28 cellular contexts compared by ENCODE assay signal in genomic region chr17:61444831-61445230, GRCh38. TPM values are rescaled to one million over a fixed set of nuclear protein-coding genes. Genes with fewer than 3 reads are reported as not detected.
A peak's percentile ranks its signal among the peaks of the same experiment; 100 is the strongest.
DNase-seq lines count a peak whose midpoint lies in the region; ATAC-seq, FAIRE-seq and TF ChIP-seq lines count a peak whose summit lies in the region.
"Had no signal": no experiment of that assay in that cellular context is flagged by ENCODE, and none has a peak within 500 bp of the region (broad histone marks: within the 10 kb centered on the region; RNA-seq: fewer than 3 reads in every experiment).

No MANE protein-coding gene starts in this region.

- H4K5ac ChIP-seq in IMR-90 (ENCODE audit: low read depth, low read length) (no peak overlapping the region), H1 (ENCODE audit: insufficient read length, low read depth, low read length) (no peak overlapping the region)

- H3K4ac ChIP-seq in IMR-90 (ENCODE audit: low read depth, low read length) (peak overlapping the region; percentile 11; the same call in 1 of the 2 replicates), H1 (replicated peaks; ENCODE audit: insufficient read length, low read depth, low read length) (no peak overlapping the region)

- H2BK120ac ChIP-seq in IMR-90 (ENCODE audit: low read depth, low read length) (no peak overlapping the region), H1 (replicated peaks; ENCODE audit: low read depth, low read length) (no peak overlapping the region)

- H3K9me3 ChIP-seq in IMR-90 (ENCODE audit: control insufficient read depth, insufficient read depth, low read length): peaks cover 4% of the 10 kb centered on the region; the same call in 1 of the 2 replicates
- H3K9me3 ChIP-seq in H1 (ENCODE audit: insufficient read depth in 2 of 2, low read depth in 1 of 2, low read length in 1 of 2): no peaks in the 10 kb centered on the region
- no peaks in the 10 kb centered on the region for H3K9me3 ChIP-seq in mucosa of descending colon
- H3K9me3 ChIP-seq: thyroid gland had no signal

- H2BK15ac ChIP-seq in IMR-90 (ENCODE audit: low read depth, low read length) (no peak overlapping the region), H1 (ENCODE audit: low read length) (0 out of 2 replicates have a peak overlapping the region, but pooled peaks have one; percentile 46)

- peak; percentile 2 for DNase-seq in GM03348 (ENCODE audit: low spot score)
- peak; percentile 79 for DNase-seq in IMR-90
- no peak for DNase-seq in H1 (ENCODE audit: low read depth in 1 of 2, low spot score in 2 of 2)
- DNase-seq in mucosa of descending colon: no peak
- DNase-seq in NCI-H1694 treated with DMSO at 0.1 percent for 48 hours (lab: John Stamatoyannopoulos, UW): no peak
- DNase-seq in NCI-H1694 (lab: John Stamatoyannopoulos, UW): no peak
- no peak for DNase-seq in frontal cortex (ENCODE audit: low spot score in 2 of 2)
- DNase-seq in NCI-H187 (lab: John Stamatoyannopoulos, UW): no peak
- DNase-seq: activated CD4-positive, alpha-beta T cell treated with anti-CD3 and anti-CD28 coated beads, Interleukin-2, amount 50 U/mL, for 4 hours; activated naive CD4-positive, alpha-beta T cell; AML-193; aorta; COR-L47; GDM1; hypothalamus; Karpas-422; NCI-H1105; NCI-H2107; NCI-H524 treated with DMSO at 0.1 percent for 48 hours; posterior cingulate gyrus; stimulated activated CD4-positive, alpha-beta T cell treated with anti-CD3 and anti-CD28 coated beads, Interleukin-2, amount 100 ng/mL, for 24 hours; stimulated activated naive CD4-positive, alpha-beta T cell treated with Interleukin-2 at 50 U/mL for 16 hours; T-helper 17 cell; thyroid gland had no signal

- H2BK20ac ChIP-seq in IMR-90 (ENCODE audit: low read depth, low read length) (no peak overlapping the region), H1 (ENCODE audit: low read length) (no peak overlapping the region)

- in situ Hi-C loops in IMR-90 (cut with MboI; ENCODE audit: low sequenced_read_pairs): no loop called here

- BruUV-seq in IMR-90 (replicated peaks; lab: Mats Ljungman, UMichigan): no TSS peak

- H3K4me2 ChIP-seq in IMR-90 (ENCODE audit: low read depth, low read length) (no peak overlapping the region), H1 (ENCODE audit: insufficient read depth in 1 of 2, low read depth in 2 of 2, low read length in 2 of 2) (no peak overlapping the region)

- no peaks in the 10 kb centered on the region for H3K79me2 ChIP-seq in H1 (ENCODE audit: control insufficient read depth in 1 of 2, insufficient read depth in 2 of 2, low read length in 2 of 2)

- H3K4me3 ChIP-seq in IMR-90 (ENCODE audit: insufficient read depth, low read depth, low read length): no peak overlapping the region
- no peak overlapping the region for H3K4me3 ChIP-seq in H1 (ENCODE audit: extremely low read depth in 1 of 4, insufficient read depth in 2 of 4, low read depth in 3 of 4, low read length in 4 of 4)
- H3K4me3 ChIP-seq in mucosa of descending colon: no peak overlapping the region
- H3K4me3 ChIP-seq: thyroid gland had no signal

- TF ChIP-seq CTCF in IMR-90 (conservative IDR thresholded peaks at IDR 0.05; ENCODE audit: low read depth, low read length) (no peak), H1 (IDR thresholded peaks at IDR 0.05; ENCODE audit: control extremely low read depth in 1 of 3, insufficient read depth in 1 of 3, low read depth in 1 of 3, low read length in 3 of 3) (no peak), mucosa of descending colon (IDR thresholded peaks at IDR 0.05) (no peak)

- H4K20me1 ChIP-seq in IMR-90 (ENCODE audit: insufficient read depth, low read length): no peaks in the 10 kb centered on the region
- no peaks in the 10 kb centered on the region for H4K20me1 ChIP-seq in H1 (replicated peaks in 1 of 2; ENCODE audit: control insufficient read depth in 1 of 2, insufficient read depth in 2 of 2, low read length in 2 of 2)

- H2AFZ ChIP-seq in IMR-90 (replicated peaks; ENCODE audit: low read length, poor library complexity) (no peak overlapping the region), H1 (ENCODE audit: low read length) (no peak overlapping the region)

- H3K18ac ChIP-seq in IMR-90 (ENCODE audit: low read depth, low read length): no peak overlapping the region
- H3K18ac ChIP-seq in H1 (ENCODE audit: extremely low read depth, low read length): no peak overlapping the region

- H3K4me1 ChIP-seq in IMR-90 (ENCODE audit: control insufficient read depth, insufficient read depth, low read length): peaks cover 4% of the 10 kb centered on the region; the same call in 1 of the 2 replicates
- H3K4me1 ChIP-seq in H1 (replicated peaks in 1 of 4; ENCODE audit: control insufficient read depth in 3 of 4, insufficient read depth in 4 of 4, low read length in 3 of 4): 0 out of 7 replicates have a peak, but pooled peaks cover 0 to 3% (median 0%) of the 10 kb centered on the region in 4 experiments
- H3K4me1 ChIP-seq in mucosa of descending colon (ENCODE audit: low read depth): no peaks in the 10 kb centered on the region
- H3K4me1 ChIP-seq: thyroid gland had no signal

- H3K9me1 ChIP-seq in IMR-90 (ENCODE audit: insufficient read depth, low read length): 0 out of 2 replicates have a peak, but pooled peaks cover 3% of the 10 kb centered on the region

- dilution Hi-C loops in IMR-90 (cut with HindIII; ENCODE audit: low sequenced_read_pairs, unreplicated experiment): no loop called here

- H3K27me3 ChIP-seq in IMR-90 (ENCODE audit: control insufficient read depth, insufficient read depth, low read length) (peaks cover 24% of the 10 kb centered on the region), H1 (replicated peaks in 1 of 4; ENCODE audit: control insufficient read depth in 3 of 4, extremely low read depth in 1 of 4, insufficient read depth in 3 of 4, low read length in 3 of 4) (peaks cover 2 to 21% (median 6%) of the 10 kb centered on the region in 4 experiments)
- H3K27me3 ChIP-seq: thyroid gland had no signal

- 33% methylated on average over 5 of the region's 6 CpGs; no CpG with 5 or more reads in 1 of the 2 experiments for WGBS in IMR-90 (ENCODE audit: extremely low coverage in 2 of 2, insufficient read length in 1 of 2), 2 experiments
- 91% methylated on average over 6 of the region's 6 CpGs; no CpG with 5 or more reads in 1 of the 2 experiments for WGBS in H1 (ENCODE audit: extremely low coverage in 1 of 2, insufficient coverage in 1 of 2, insufficient read length in 1 of 2, insufficient replicate concordance in 2 of 2, low coverage in 1 of 2, low lambda C conversion rate in 2 of 2, missing lambda C conversion rate in 1 of 2), 2 experiments

- H2BK12ac ChIP-seq in H1 (ENCODE audit: low read depth, low read length): no peak overlapping the region

- no peak overlapping the region for H4K91ac ChIP-seq in IMR-90 (ENCODE audit: insufficient read depth, low read depth, low read length)
- H4K91ac ChIP-seq in H1 (replicated peaks; ENCODE audit: insufficient read length, low read length): no peak overlapping the region

- H3K36me3 ChIP-seq in IMR-90 (ENCODE audit: control insufficient read depth, insufficient read depth, low read length): no peaks in the 10 kb centered on the region
- H3K36me3 ChIP-seq in H1 (ENCODE audit: control insufficient read depth in 2 of 4, insufficient read depth in 4 of 4, low read length in 3 of 4): no peaks in the 10 kb centered on the region
- H3K36me3 ChIP-seq in mucosa of descending colon (ENCODE audit: low read depth): no peaks in the 10 kb centered on the region
- H3K36me3 ChIP-seq: thyroid gland had no signal

- ATAC-seq in IMR-90 (ENCODE audit: low read depth): peak; percentile 54
- peak; percentile 70 for ATAC-seq in mucosa of descending colon
- ATAC-seq: HCT116, T-helper 17 cell had no signal

- no peak overlapping the region for H3K56ac ChIP-seq in IMR-90 (ENCODE audit: extremely low read depth, insufficient read depth, low read length)
- no peak overlapping the region for H3K56ac ChIP-seq in H1 (replicated peaks; ENCODE audit: insufficient read length, low read depth, low read length)

- TF ChIP-seq POLR2A in IMR-90 (IDR thresholded peaks at IDR 0.05; ENCODE audit: low read depth, low read length) (no peak), H1 (IDR thresholded peaks at IDR 0.05; ENCODE audit: control extremely low read depth in 1 of 2, low read depth in 2 of 2, low read length in 2 of 2) (no peak)

- TF ChIP-seq EP300 in H1 (IDR thresholded peaks at IDR 0.05; ENCODE audit: borderline replicate concordance in 1 of 2, low read depth in 2 of 2, low read length in 2 of 2): no peak

- H3K14ac ChIP-seq in IMR-90 (replicated peaks; ENCODE audit: low read depth, low read length) (no peak overlapping the region; the same call in 1 of the 2 replicates), H1 (ENCODE audit: insufficient read length) (no peak overlapping the region)

- no peaks in the 10 kb centered on the region for H3K23me2 ChIP-seq in H1 (ENCODE audit: low read depth, low read length)

- no peak overlapping the region for H2AK9ac ChIP-seq in IMR-90 (replicated peaks; ENCODE audit: low read depth, low read length, poor library complexity)

- H3K27ac ChIP-seq in IMR-90 (ENCODE audit: insufficient read depth, low read length): no peak overlapping the region
- no peak overlapping the region for H3K27ac ChIP-seq in H1 (ENCODE audit: low read depth, low read length)
- H3K27ac ChIP-seq: thyroid gland had no signal

- TF ChIP-seq RAD21 in IMR-90 (IDR thresholded peaks at IDR 0.05; ENCODE audit: low read length) (no peak), H1 (IDR thresholded peaks at IDR 0.05 in 1 of 2, conservative IDR thresholded peaks at IDR 0.05 in 1 of 2; ENCODE audit: low read depth in 2 of 2, low read length in 2 of 2) (no peak)

- no peak overlapping the region for H4K8ac ChIP-seq in IMR-90 (ENCODE audit: low read depth in 2 of 2, low read length in 2 of 2)
- H4K8ac ChIP-seq in H1 (ENCODE audit: extremely low read depth, insufficient read depth, low read length): no peak overlapping the region; the same call in 1 of the 2 replicates

- intact Hi-C loops in IMR-90 (cut with micrococcal nuclease) (no loop called here), mucosa of descending colon (cut with DNase I, micrococcal nuclease) (no loop called here)

- FAIRE-seq in H1 (lab: Jason Lieb, UNC) (no peak), frontal cortex (lab: Jason Lieb, UNC) (no peak)

- POLR2A ChIA-PET in IMR-90 (lab: Charles Lee; ENCODE audit: unreplicated experiment): no interaction called here
- POLR2A ChIA-PET in H1 (lab: Charles Lee; ENCODE audit: partially characterized antibody): interaction anchor here (0.7 kb wide), 1 partner anchor 13 kb away, joined by 3 read pairs; no protein-coding TSS in a partner anchor

- H3K9ac ChIP-seq in IMR-90 (ENCODE audit: low read depth, low read length) (no peak overlapping the region), H1 (replicated peaks in 1 of 4; ENCODE audit: extremely low read depth in 1 of 4, low read depth in 3 of 4, low read length in 3 of 4) (no peak overlapping the region)

- H3K79me1 ChIP-seq in IMR-90 (ENCODE audit: low read depth in 1 of 2, low read length in 2 of 2): no peaks in the 10 kb centered on the region
- no peaks in the 10 kb centered on the region for H3K79me1 ChIP-seq in H1 (ENCODE audit: low read depth, low read length)

- CTCF ChIA-PET in IMR-90 (lab: Yijun Ruan, JAX): interaction anchor here (0.9 kb wide), 1 partner anchor 33 kb away, joined by 4 read pairs; no protein-coding TSS in a partner anchor
- CTCF ChIA-PET in H1 (lab: Charles Lee; ENCODE audit: partially characterized antibody): interaction anchor here (0.6 to 1.5 kb wide), 7 partner anchors 12 to 473 kb away, joined by 3 to 8 read pairs (median 4); no protein-coding TSS in a partner anchor

- no peak overlapping the region for H2BK5ac ChIP-seq in IMR-90 (ENCODE audit: low read depth, low read length, poor library complexity, severe bottlenecking)
- H2BK5ac ChIP-seq in H1 (ENCODE audit: low read depth, low read length): no peak overlapping the region

- no peak overlapping the region for H2AK5ac ChIP-seq in IMR-90 (ENCODE audit: low read depth, low read length)
- no peak overlapping the region for H2AK5ac ChIP-seq in H1 (ENCODE audit: low read depth, low read length)

- H3K23ac ChIP-seq in IMR-90 (ENCODE audit: low read depth, low read length) (no peak overlapping the region), H1 (ENCODE audit: insufficient read length) (no peak overlapping the region)

RNA-seq across cellular contexts. Expression of gene TBX4, which starts 7.4 kb away (rescaled TPM):
- total RNA-seq in IMR-90 (2012; rRNA removed): 0.28 TPM in 1 of 2 replicates, not detected in the other
- polyA plus RNA-seq in IMR-90 (2012; rRNA removed): 0.05 TPM in 1 of 2 replicates, not detected in the other
- 0.04 TPM in 1 of 2 replicates, not detected in the other for polyA plus RNA-seq in IMR-90 (2012; cell fraction: cytosol; rRNA removed)
- polyA plus RNA-seq in IMR-90 (2012; cell fraction: nucleus; rRNA removed; ENCODE audit: low replicate concordance): 0.12 and 0.23 TPM in 2 replicates
- not detected in 2 replicates for total RNA-seq in H1 (2021; fragmentation: NEBNext Ultra II Directional; extraction: Animal tissue kit (Norgen Biotek cat#: 25700))
- polyA plus RNA-seq in H1 (2011; rRNA removed): 0.02 TPM in 1 of 2 replicates, not detected in the other
- polyA plus RNA-seq in H1 (2011; cell fraction: cytosol; rRNA removed): not detected
- not detected for polyA plus RNA-seq in H1 (2011; cell fraction: nucleus; rRNA removed)
- polyA plus RNA-seq in H1 (2012, experiment 1 of 2): 0.15 to 0.34 TPM in 2 of 4 replicates, not detected in the others
- polyA plus RNA-seq in H1 (2012, experiment 2 of 2): 0.04 TPM
- polyA plus RNA-seq in H1 (2013, experiment 1 of 2): not detected
- polyA plus RNA-seq in H1 (2013, experiment 2 of 2): 0.02 TPM
- polyA minus RNA-seq in H1 (2011; rRNA and poly(A)+ RNA removed): not detected in 2 replicates
- polyA minus RNA-seq in H1 (2011; cell fraction: cytosol; rRNA and poly(A)+ RNA removed): not detected
- polyA minus RNA-seq in H1 (2011; cell fraction: nucleus; rRNA and poly(A)+ RNA removed): not detected
- not detected for total RNA-seq in mucosa of descending colon
- not detected for total RNA-seq in frontal cortex
- total RNA-seq: chondrocyte, kidney epithelial cell, SK-MEL-5, T-helper 17 cell had no signal
- polyA plus RNA-seq: aorta had no signal

RNA-seq across cellular contexts. Expression of gene TBX2, which starts 45.2 kb away (rescaled TPM):
- 20.1 and 23.6 TPM in 2 replicates for total RNA-seq in IMR-90 (2012; rRNA removed)
- 64.1 and 69.2 TPM in 2 replicates for polyA plus RNA-seq in IMR-90 (2012; rRNA removed)
- 41.5 and 81.3 TPM in 2 replicates for polyA plus RNA-seq in IMR-90 (2012; cell fraction: cytosol; rRNA removed)
- 159 and 319 TPM in 2 replicates for polyA plus RNA-seq in IMR-90 (2012; cell fraction: nucleus; rRNA removed; ENCODE audit: low replicate concordance)
- total RNA-seq in H1 (2021; fragmentation: NEBNext Ultra II Directional; extraction: Animal tissue kit (Norgen Biotek cat#: 25700)): not detected in 2 replicates
- polyA plus RNA-seq in H1 (2011; rRNA removed): 0.02 TPM in 1 of 2 replicates, not detected in the other
- polyA plus RNA-seq in H1 (2011; cell fraction: cytosol; rRNA removed): not detected
- not detected for polyA plus RNA-seq in H1 (2011; cell fraction: nucleus; rRNA removed)
- polyA plus RNA-seq in H1 (2012, experiment 1 of 2): 0.09 TPM in 1 of 4 replicates, not detected in the others
- not detected for polyA plus RNA-seq in H1 (2012, experiment 2 of 2)
- polyA plus RNA-seq in H1 (2013, experiment 1 of 2): not detected
- polyA plus RNA-seq in H1 (2013, experiment 2 of 2): not detected
- polyA minus RNA-seq in H1 (2011; rRNA and poly(A)+ RNA removed): not detected in 2 replicates
- not detected for polyA minus RNA-seq in H1 (2011; cell fraction: cytosol; rRNA and poly(A)+ RNA removed)
- polyA minus RNA-seq in H1 (2011; cell fraction: nucleus; rRNA and poly(A)+ RNA removed): not detected
- total RNA-seq in mucosa of descending colon: 1 to 10 TPM; 6.6 to 9.0 (median 8.2) TPM
- total RNA-seq in frontal cortex: 1.2 TPM

Comparison
In these comparisons a context has a peak if more than half of its experiments do, and no peak if none do; other contexts are left out.
1. DNase-seq: peak in GM03348 (single experiment) and IMR-90 (single experiment); none in H1 (0 of 2), mucosa of descending colon (0 of 3), NCI-H1694 treated with DMSO at 0.1 percent for 48 hours (single experiment), NCI-H1694 (single experiment), frontal cortex (0 of 2) and NCI-H187 (0 of 2).